ENCODE assay signal across 29 cellular contexts in genomic region chr2:191746306-191746705, GRCh38.
DNase-seq lines count a peak whose midpoint lies in the region; ATAC-seq and TF ChIP-seq lines count a peak whose summit lies in the region.
"Had no signal": no experiment of that assay in that cellular context is flagged by ENCODE, and none has a peak within 500 bp of the region (broad histone marks: within the 10 kb centered on the region; RNA-seq: fewer than 3 reads in every experiment).

No MANE protein-coding gene starts in this region.

- H3K27ac Mint-ChIP-seq in activated CD4-positive, alpha-beta memory T cell treated with anti-CD3 and anti-CD28 coated beads, Interleukin-2, amount 10 ng/mL, durations not matched to agents 7 days and 5 days, result no peak overlapping the region
- H3K27ac Mint-ChIP-seq in activated CD4-positive, alpha-beta T cell treated with anti-CD3 and anti-CD28 coated beads, Interleukin-2, amount 10 ng/mL, durations not matched to agents 7 days and 5 days, result no peak overlapping the region
- no peak overlapping the region for H3K27ac Mint-ChIP-seq in Calu3 (ENCODE audit: unreplicated experiment)
- H3K27ac Mint-ChIP-seq: activated naive CD8-positive, alpha-beta T cell; CD4-positive, CD25-positive, alpha-beta regulatory T cell had no signal

- H3K27me3 ChIP-seq in BJ (ENCODE audit: control insufficient read depth, insufficient read depth, low read length), result no peaks in the 10 kb centered on the region
- H3K27me3 ChIP-seq: cardiac muscle cell, esophagus squamous epithelium, left lung, stomach, tibial nerve had no signal

- H3K4me3 ChIP-seq in BJ (ENCODE audit: low read depth, low read length), result no peak overlapping the region
- no peak overlapping the region for H3K4me3 ChIP-seq in fibroblast of the aortic adventitia (ENCODE audit: low read depth, low read length)
- H3K4me3 ChIP-seq: cardiac muscle cell, esophagus squamous epithelium, GM12878, K562, left lung, stomach, tibial nerve had no signal

- H3K9me3 Mint-ChIP-seq in activated CD4-positive, alpha-beta memory T cell treated with anti-CD3 and anti-CD28 coated beads, Interleukin-2, amount 10 ng/mL, durations not matched to agents 7 days and 5 days, result no peaks in the 10 kb centered on the region
- H3K9me3 Mint-ChIP-seq in activated CD4-positive, alpha-beta T cell treated with anti-CD3 and anti-CD28 coated beads, Interleukin-2, amount 10 ng/mL, durations not matched to agents 7 days and 5 days, result no peaks in the 10 kb centered on the region
- no peaks in the 10 kb centered on the region for H3K9me3 Mint-ChIP-seq in Calu3 (ENCODE audit: low read depth, unreplicated experiment)

- no peaks in the 10 kb centered on the region for H3K36me3 ChIP-seq in BJ (ENCODE audit: control insufficient read depth, insufficient read depth, low read length)
- H3K36me3 ChIP-seq: cardiac muscle cell, esophagus squamous epithelium, left lung, stomach, tibial nerve, WERI-Rb-1 had no signal

- ATAC-seq in sciatic nerve, result peak; percentile 28
- ATAC-seq: GM12878, K562, left lung, right cardiac atrium had no signal

- H3K4me3 Mint-ChIP-seq in activated CD4-positive, alpha-beta memory T cell treated with anti-CD3 and anti-CD28 coated beads, Interleukin-2, amount 10 ng/mL, durations not matched to agents 7 days and 5 days, result no peak overlapping the region
- H3K4me3 Mint-ChIP-seq in activated CD4-positive, alpha-beta T cell treated with anti-CD3 and anti-CD28 coated beads, Interleukin-2, amount 10 ng/mL, durations not matched to agents 7 days and 5 days, result no peak overlapping the region
- H3K4me3 Mint-ChIP-seq in Calu3 (ENCODE audit: low read depth, unreplicated experiment), result no peak overlapping the region
- H3K4me3 Mint-ChIP-seq: activated naive CD8-positive, alpha-beta T cell; CD4-positive, CD25-positive, alpha-beta regulatory T cell had no signal

- peaks cover 10% of the 10 kb centered on the region for H3K4me1 Mint-ChIP-seq in activated CD4-positive, alpha-beta memory T cell treated with anti-CD3 and anti-CD28 coated beads, Interleukin-2, amount 10 ng/mL, durations not matched to agents 7 days and 5 days
- peaks cover 1% of the 10 kb centered on the region for H3K4me1 Mint-ChIP-seq in activated CD4-positive, alpha-beta T cell treated with anti-CD3 and anti-CD28 coated beads, Interleukin-2, amount 10 ng/mL, durations not matched to agents 7 days and 5 days
- H3K4me1 Mint-ChIP-seq in Calu3 (ENCODE audit: low read depth, unreplicated experiment), result no peaks in the 10 kb centered on the region

- CTCF ChIA-PET in BJ (lab: Yijun Ruan, JAX) (interaction anchor here (0.6 to 0.8 kb wide), 4 partner anchors 20 to 502 kb away, joined by 3 to 4 read pairs (median 3); no protein-coding TSS in a partner anchor), Calu3 (lab: Charles Lee) (no interaction called here)
- CTCF ChIA-PET in activated CD4-positive, alpha-beta memory T cell treated with anti-CD3 and anti-CD28 coated beads, Interleukin-2, amount 10 ng/mL, durations not matched to agents 7 days and 5 days (lab: Charles Lee), result interaction anchor here (1.0 kb wide), 1 partner anchor 193 kb away, joined by 3 read pairs; no protein-coding TSS in a partner anchor
- CTCF ChIA-PET in activated CD4-positive, alpha-beta T cell treated with anti-CD3 and anti-CD28 coated beads, Interleukin-2, amount 10 ng/mL, durations not matched to agents 7 days and 5 days (lab: Charles Lee), result no interaction called here

- TF ChIP-seq CTCF in BJ (IDR thresholded peaks at IDR 0.05; ENCODE audit: insufficient read depth, low read depth, low read length), result no peak
- TF ChIP-seq CTCF in fibroblast of the aortic adventitia (IDR thresholded peaks at IDR 0.05; ENCODE audit: insufficient read depth, low read length), result no peak
- no peak for TF ChIP-seq CTCF in Calu3 (IDR thresholded peaks at IDR 0.05; ENCODE audit: unreplicated experiment)

- DNase-seq in BJ (ENCODE audit: low read depth), result peak; percentile 51
- peak; percentile 36 for DNase-seq in RPMI7951 (ENCODE audit: low read depth)
- DNase-seq in fibroblast of the aortic adventitia (ENCODE audit: low read depth), result peak; percentile 87
- DNase-seq in sciatic nerve (ENCODE audit: low spot score), result no peak
- DNase-seq in activated CD4-positive, alpha-beta memory T cell treated with anti-CD3 and anti-CD28 coated beads, Interleukin-2, amount 10 ng/mL, durations not matched to agents 7 days and 5 days, result no peak
- DNase-seq in activated CD4-positive, alpha-beta T cell treated with anti-CD3 and anti-CD28 coated beads, Interleukin-2, amount 10 ng/mL, durations not matched to agents 7 days and 5 days, result no peak
- no peak for DNase-seq in Calu3
- DNase-seq in cortex of kidney (lab: John Stamatoyannopoulos, UW), result no peak
- DNase-seq: activated CD4-positive, alpha-beta T cell treated with anti-CD3 and anti-CD28 coated beads for 4 hours; activated effector memory CD4-positive, alpha-beta T cell treated with anti-CD3 and anti-CD28 coated beads, Interleukin-2, amount 50 U/mL, for 16 hours; aorta; CD4-positive, CD25-positive, alpha-beta regulatory T cell; esophagus squamous epithelium; left lung; NCI-H1092 treated with DMSO at 0.1 percent for 48 hours; NCI-H1694 treated with DMSO at 0.1 percent for 48 hours; NCI-H446; NCI-H82; right cardiac atrium; SIG-M5; stimulated activated CD8-positive, alpha-beta memory T cell treated with anti-CD3 and anti-CD28 coated beads, Interleukin-4, amount 100 ng/mL, for 48 hours; stomach; T1000; WERI-Rb-1 had no signal

- POLR2A ChIA-PET in BJ (lab: Charles Lee), result no interaction called here
- POLR2A ChIA-PET in activated CD4-positive, alpha-beta memory T cell treated with anti-CD3 and anti-CD28 coated beads, Interleukin-2, amount 10 ng/mL, durations not matched to agents 7 days and 5 days (lab: Charles Lee), result interaction anchor here (1.2 kb wide), 1 partner anchor 8 kb away, joined by 3 read pairs; no protein-coding TSS in a partner anchor
- POLR2A ChIA-PET in activated CD4-positive, alpha-beta T cell treated with anti-CD3 and anti-CD28 coated beads, Interleukin-2, amount 10 ng/mL, durations not matched to agents 7 days and 5 days (lab: Charles Lee), result no interaction called here

- intact Hi-C loops in sciatic nerve (cut with DNase I), result no loop called here
- intact Hi-C loops in Calu3 (cut with micrococcal nuclease; ENCODE audit: unreplicated experiment), result no loop called here

- H3K36me3 Mint-ChIP-seq in activated CD4-positive, alpha-beta memory T cell treated with anti-CD3 and anti-CD28 coated beads, Interleukin-2, amount 10 ng/mL, durations not matched to agents 7 days and 5 days (ENCODE audit: low read depth), result no peaks in the 10 kb centered on the region
- H3K36me3 Mint-ChIP-seq in activated CD4-positive, alpha-beta T cell treated with anti-CD3 and anti-CD28 coated beads, Interleukin-2, amount 10 ng/mL, durations not matched to agents 7 days and 5 days (ENCODE audit: low read depth), result no peaks in the 10 kb centered on the region
- no peaks in the 10 kb centered on the region for H3K36me3 Mint-ChIP-seq in Calu3 (ENCODE audit: insufficient read depth, unreplicated experiment)
- H3K36me3 Mint-ChIP-seq: activated naive CD8-positive, alpha-beta T cell had no signal

- no TSS peak for BruUV-seq in Calu3 (replicated peaks; lab: Mats Ljungman, UMichigan)

- no peaks in the 10 kb centered on the region for H3K27me3 Mint-ChIP-seq in activated CD4-positive, alpha-beta memory T cell treated with anti-CD3 and anti-CD28 coated beads, Interleukin-2, amount 10 ng/mL, durations not matched to agents 7 days and 5 days
- H3K27me3 Mint-ChIP-seq in activated CD4-positive, alpha-beta T cell treated with anti-CD3 and anti-CD28 coated beads, Interleukin-2, amount 10 ng/mL, durations not matched to agents 7 days and 5 days, result peaks cover 43% of the 10 kb centered on the region
- H3K27me3 Mint-ChIP-seq in Calu3 (ENCODE audit: unreplicated experiment), result no peaks in the 10 kb centered on the region

Comparison
In these comparisons a context has a peak if more than half of its experiments do, and no peak if none do; other contexts are left out.
1. DNase-seq: peak in BJ (single experiment), RPMI7951 (single experiment) and fibroblast of the aortic adventitia (single experiment); none in sciatic nerve (single experiment), activated CD4-positive, alpha-beta memory T cell treated with anti-CD3 and anti-CD28 coated beads, Interleukin-2, amount 10 ng/mL, durations not matched to agents 7 days and 5 days (single experiment), activated CD4-positive, alpha-beta T cell treated with anti-CD3 and anti-CD28 coated beads, Interleukin-2, amount 10 ng/mL, durations not matched to agents 7 days and 5 days (single experiment), Calu3 (single experiment) and cortex of kidney (single experiment).
2. CTCF ChIA-PET loops: an anchor here in BJ (0.6 to 0.8 kb wide) and activated CD4-positive, alpha-beta memory T cell treated with anti-CD3 and anti-CD28 coated beads, Interleukin-2, amount 10 ng/mL, durations not matched to agents 7 days and 5 days (1.0 kb wide); none called in activated CD4-positive, alpha-beta T cell treated with anti-CD3 and anti-CD28 coated beads, Interleukin-2, amount 10 ng/mL, durations not matched to agents 7 days and 5 days and Calu3.